In genomic region chr1:157090196-157090647, GRCh38 we compare ENCODE assay signal across 8 cellular contexts. TPM values are rescaled to one million over a fixed set of nuclear protein-coding genes. Genes with fewer than 3 reads are reported as not detected.
DNase-seq lines count a peak whose midpoint lies in the region; ATAC-seq and TF ChIP-seq lines count a peak whose summit lies in the region.

No MANE protein-coding gene starts in this region.

- H3K27me3 ChIP-seq in fibroblast of lung (ENCODE audit: control insufficient read depth, insufficient read depth, low read length) = peaks cover 2% of the 10 kb centered on the region

- no peaks in the 10 kb centered on the region for H3K36me3 ChIP-seq in fibroblast of lung (ENCODE audit: control insufficient read depth, insufficient read depth, low read length)

- H3K4me1 ChIP-seq in fibroblast of lung (ENCODE audit: control insufficient read depth, extremely low read depth, insufficient read depth, low read length) = no peaks in the 10 kb centered on the region

- peak; percentile 71 for ATAC-seq in stimulated activated memory B cell treated with anti-CD40 and anti-IgM and Interleukin-4, amounts not matched to agents 10 μg/mL and 1 μg/mL and 100 μg/mL, for 72 hours
- no peak for ATAC-seq in HG03520 (IDR thresholded peaks at IDR 0.05; ENCODE audit: unreplicated experiment)

- no peak overlapping the region for H3K9ac ChIP-seq in fibroblast of lung (ENCODE audit: insufficient read depth, low read length)

- H3K27ac ChIP-seq in fibroblast of lung (ENCODE audit: insufficient read depth, low read length) = no peak overlapping the region

- peak overlapping the region in 2 of 3 experiments; percentile 46 to 66 for H3K4me3 Mint-ChIP-seq in nephron
- no peak overlapping the region for H3K4me3 Mint-ChIP-seq in stimulated activated memory B cell treated with anti-CD40 and anti-IgM and Interleukin-4, amounts not matched to agents 10 μg/mL and 1 μg/mL and 100 μg/mL, for 72 hours

- peak overlapping the region; percentile 80 to 99 (median 97) for H3K27ac Mint-ChIP-seq in nephron
- H3K27ac Mint-ChIP-seq in stimulated activated memory B cell treated with anti-CD40 and anti-IgM and Interleukin-4, amounts not matched to agents 10 μg/mL and 1 μg/mL and 100 μg/mL, for 72 hours = no peak overlapping the region

- no peaks in the 10 kb centered on the region for H3K36me3 Mint-ChIP-seq in nephron (ENCODE audit: low read depth)
- no peaks in the 10 kb centered on the region for H3K36me3 Mint-ChIP-seq in stimulated activated memory B cell treated with anti-CD40 and anti-IgM and Interleukin-4, amounts not matched to agents 10 μg/mL and 1 μg/mL and 100 μg/mL, for 72 hours

- no peaks in the 10 kb centered on the region for H3K79me2 ChIP-seq in fibroblast of lung (ENCODE audit: control insufficient read depth, insufficient read depth, low read length)

- H3K9me3 Mint-ChIP-seq in nephron = no peaks in the 10 kb centered on the region
- no peaks in the 10 kb centered on the region for H3K9me3 Mint-ChIP-seq in stimulated activated memory B cell treated with anti-CD40 and anti-IgM and Interleukin-4, amounts not matched to agents 10 μg/mL and 1 μg/mL and 100 μg/mL, for 72 hours

- peaks cover 3% of the 10 kb centered on the region for H3K27me3 Mint-ChIP-seq in nephron (ENCODE audit: low read depth)
- peaks cover 19% of the 10 kb centered on the region for H3K27me3 Mint-ChIP-seq in stimulated activated memory B cell treated with anti-CD40 and anti-IgM and Interleukin-4, amounts not matched to agents 10 μg/mL and 1 μg/mL and 100 μg/mL, for 72 hours

- H3K4me3 ChIP-seq in fibroblast of lung (replicated peaks in 1 of 4; ENCODE audit: control extremely low read depth in 1 of 4, insufficient read depth in 1 of 4, low read depth in 3 of 4, low read length in 4 of 4) = no peak overlapping the region

- H3K9me3 ChIP-seq in fibroblast of lung (ENCODE audit: control insufficient read depth, insufficient read depth, low read depth, low read length) = no peaks in the 10 kb centered on the region

- peaks cover 34% of the 10 kb centered on the region for H3K4me1 Mint-ChIP-seq in nephron
- no peaks in the 10 kb centered on the region for H3K4me1 Mint-ChIP-seq in stimulated activated memory B cell treated with anti-CD40 and anti-IgM and Interleukin-4, amounts not matched to agents 10 μg/mL and 1 μg/mL and 100 μg/mL, for 72 hours

- in situ Hi-C loops in KBM-7 (cut with MboI; ENCODE audit: low pct_unique_long_range_greater_than_20kb, low sequenced_read_pairs) = loop anchor here (10.0 kb wide), 1 partner anchor 75 kb away; no protein-coding TSS in a partner anchor

- TF ChIP-seq CTCF in fibroblast of lung (conservative IDR thresholded peaks at IDR 0.05 in 1 of 2, IDR thresholded peaks at IDR 0.05 in 1 of 2; ENCODE audit: low read depth in 1 of 2, low read length in 2 of 2) = peak; percentile 90 to 92
- peak; percentile 91 to 96 (median 95) for TF ChIP-seq CTCF in nephron (IDR thresholded peaks at IDR 0.05; ENCODE audit: unreplicated experiment in 3 of 3)

- no peak overlapping the region for H2AFZ ChIP-seq in fibroblast of lung (ENCODE audit: low read length)

- peak overlapping the region; percentile 16 for H3K4me2 ChIP-seq in fibroblast of lung (ENCODE audit: extremely low read depth, insufficient read depth, low read length)

- peak; percentile 47 for DNase-seq in DMS79 (lab: John Stamatoyannopoulos, UW)
- DNase-seq in KBM-7 = peak; percentile 66
- DNase-seq in RKO (ENCODE audit: low spot score) = peak; percentile 73
- peak; percentile 91 to 95 for DNase-seq in activated T-cell treated with anti-CD3 and anti-CD28 coated beads, Interleukin-2, amount 50 U/mL, for 48 hours
- DNase-seq in fibroblast of lung (ENCODE audit: low read depth in 2 of 2) = peak; percentile 76 to 89

- no peaks in the 10 kb centered on the region for H4K20me1 ChIP-seq in fibroblast of lung (ENCODE audit: control insufficient read depth, extremely low read depth, insufficient read depth, low read length)

RNA-seq across cellular contexts. Expression of gene ETV3L, which starts 9.4 kb away (rescaled TPM):
- not detected in 2 replicates for total RNA-seq in fibroblast of lung
- not detected in 2 replicates for polyA plus RNA-seq in fibroblast of lung
- not detected in 2 replicates for polyA plus RNA-seq in fibroblast of lung (2012)
- polyA minus RNA-seq in fibroblast of lung (ENCODE audit: low replicate concordance) = not detected in 2 replicates

RNA-seq across cellular contexts. Expression of gene ARHGEF11, which starts 44.7 kb away (rescaled TPM):
- total RNA-seq in fibroblast of lung = 28.0 and 29.1 TPM in 2 replicates
- 12.8 and 19.5 TPM in 2 replicates for polyA plus RNA-seq in fibroblast of lung
- polyA plus RNA-seq in fibroblast of lung (2012) = 11.1 and 13.0 TPM in 2 replicates
- 43.6 and 82.6 TPM in 2 replicates for polyA minus RNA-seq in fibroblast of lung (ENCODE audit: low replicate concordance)

RNA-seq across cellular contexts. Expression of gene ETV3, which starts 48.0 kb away (rescaled TPM):
- 11.3 and 11.4 TPM in 2 replicates for total RNA-seq in fibroblast of lung
- 8.9 and 9.9 TPM in 2 replicates for polyA plus RNA-seq in fibroblast of lung
- 7.7 and 9.9 TPM in 2 replicates for polyA plus RNA-seq in fibroblast of lung (2012)
- 10.7 and 12.7 TPM in 2 replicates for polyA minus RNA-seq in fibroblast of lung (ENCODE audit: low replicate concordance)
